In genomic region chr10:126921974-126922525, GRCh38 we compare ENCODE assay signal across 16 cellular contexts. TPM values are rescaled to one million over a fixed set of nuclear protein-coding genes. Genes with fewer than 3 reads are reported as not detected.
A peak's percentile ranks its signal among the peaks of the same experiment; 100 is the strongest.
DNase-seq lines count a peak whose midpoint lies in the region; ATAC-seq, FAIRE-seq and TF ChIP-seq lines count a peak whose summit lies in the region.
"Had no signal": no experiment of that assay in that cellular context is flagged by ENCODE, and none has a peak within 500 bp of the region (broad histone marks: within the 10 kb centered on the region; RNA-seq: fewer than 3 reads in every experiment).

No MANE protein-coding gene starts in this region.

- H3K79me2 ChIP-seq in HepG2 (ENCODE audit: insufficient read depth, low read length) = peaks cover 23% of the 10 kb centered on the region

- DNase-seq in HepG2 (ENCODE audit: low spot score) (no peak), right lobe of liver (no peak), amniotic epithelial cell (ENCODE audit: low read depth) (peak; percentile 76), fibroblast of the conjunctiva (ENCODE audit: low read depth) (peak; percentile 60), aorta (peak in 1 of 2 donors; percentile 66), body of pancreas (no peak), NCI-H446 (lab: John Stamatoyannopoulos, UW) (no peak)
- DNase-seq: AML-193; glutamatergic neuron; left cardiac atrium; NCI-H1092; NCI-H446 treated with DMSO at 0.1 percent for 48 hours; stimulated activated CD8-positive, alpha-beta memory T cell treated with anti-CD3 and anti-CD28 coated beads, Interleukin-4, amount 100 ng/mL, for 48 hours had no signal

- no peak for FAIRE-seq in HepG2 (lab: Jason Lieb, UNC)

- H3K27me3 ChIP-seq in HepG2 (ENCODE audit: control insufficient read depth in 1 of 2, insufficient read depth in 2 of 2, low read length in 2 of 2) = no peaks in the 10 kb centered on the region
- H3K27me3 ChIP-seq in right lobe of liver = no peaks in the 10 kb centered on the region
- no peaks in the 10 kb centered on the region for H3K27me3 ChIP-seq in aorta (ENCODE audit: control insufficient read depth in 1 of 2, insufficient read depth in 2 of 2, low read length in 1 of 2)
- no peaks in the 10 kb centered on the region for H3K27me3 ChIP-seq in body of pancreas
- H3K27me3 ChIP-seq: tibial artery had no signal

- CTCF ChIA-PET in HepG2 (lab: Yijun Ruan, JAX; ENCODE audit: low intra/inter-chr PET ratio, low total read pairs) = no interaction called here

- 90% methylated on average over 4 of the region's 4 CpGs for WGBS in HepG2 (ENCODE audit: low lambda C conversion rate)
- WGBS in right lobe of liver (ENCODE audit: insufficient coverage, low coverage, low lambda C conversion rate, missing lambda C conversion rate) = 54% methylated on average over 2 of the region's 4 CpGs
- 49 to 54% methylated on average over 4 of the region's 4 CpGs for WGBS in aorta, 2 donors
- 85 to 86% methylated on average over 4 of the region's 4 CpGs for WGBS in body of pancreas, 2 donors

- H2AFZ ChIP-seq in HepG2 (ENCODE audit: low read length) = no peak overlapping the region

- H3K4me1 ChIP-seq in HepG2 (ENCODE audit: insufficient read depth, low read length) (peaks cover 8% of the 10 kb centered on the region), right lobe of liver (peaks cover 0 to 22% (median 6%) of the 10 kb centered on the region in 4 donors), aorta (ENCODE audit: control insufficient read depth in 1 of 2, insufficient read depth in 2 of 2, low read length in 2 of 2) (no peaks in the 10 kb centered on the region), body of pancreas (peaks cover 17% of the 10 kb centered on the region)

- no peak overlapping the region for H3K4me3 ChIP-seq in HepG2 (replicated peaks in 1 of 3; ENCODE audit: insufficient read depth in 1 of 3, low read depth in 2 of 3, low read length in 3 of 3)
- H3K4me3 ChIP-seq in right lobe of liver = no peak overlapping the region
- H3K4me3 ChIP-seq in aorta (ENCODE audit: low read length in 2 of 2) = no peak overlapping the region
- H3K4me3 ChIP-seq in body of pancreas = no peak overlapping the region
- H3K4me3 ChIP-seq: tibial artery had no signal

- BruUV-seq in HepG2 (replicated peaks; lab: Mats Ljungman, UMichigan) = no TSS peak

- no peaks in the 10 kb centered on the region for H4K20me1 ChIP-seq in HepG2 (ENCODE audit: insufficient read depth, low read length)

- TF ChIP-seq POLR2A in HepG2 (IDR thresholded peaks at IDR 0.05; ENCODE audit: insufficient read depth in 1 of 2, low read depth in 2 of 2, low read length in 2 of 2) (no peak), right lobe of liver (IDR thresholded peaks at IDR 0.05) (no peak), body of pancreas (IDR thresholded peaks at IDR 0.05) (no peak)

- in situ Hi-C loops in HepG2 (cut with HindIII; ENCODE audit: extremely low pct_ligation_motif_present, low pct_unique_long_range_greater_than_20kb) = no loop called here

- H3K36me3 ChIP-seq in HepG2 (replicated peaks in 1 of 2; ENCODE audit: control insufficient read depth in 1 of 2, insufficient read depth in 2 of 2, low read length in 2 of 2) = peaks cover 4 to 9% of the 10 kb centered on the region in 2 experiments
- no peaks in the 10 kb centered on the region for H3K36me3 ChIP-seq in right lobe of liver
- no peaks in the 10 kb centered on the region for H3K36me3 ChIP-seq in aorta (ENCODE audit: control insufficient read depth in 1 of 2, insufficient read depth in 2 of 2, low read length in 1 of 2)
- H3K36me3 ChIP-seq in body of pancreas (replicated peaks in 1 of 2; ENCODE audit: insufficient read depth in 1 of 2, low read depth in 2 of 2) = no peaks in the 10 kb centered on the region

- no peak overlapping the region for H3K4me2 ChIP-seq in HepG2 (ENCODE audit: low read depth, low read length)

- POLR2A ChIA-PET in HepG2 (lab: Yijun Ruan, JAX) = no interaction called here

- TF ChIP-seq EP300 in HepG2 (IDR thresholded peaks at IDR 0.05; ENCODE audit: low read depth in 2 of 2, low read length in 2 of 2) (no peak), HepG2 (CRISPR knock-in tag; IDR thresholded peaks at IDR 0.05; ENCODE audit: borderline replicate concordance) (no peak)

- intact Hi-C loops in HepG2 (cut with micrococcal nuclease; ENCODE audit: unreplicated experiment) = no loop called here
- intact Hi-C loops in right lobe of liver (cut with DNase I) = no loop called here
- intact Hi-C loops in aorta (cut with DNase I) = no loop called here
- intact Hi-C loops in body of pancreas (cut with DNase I) = no loop called here

- H3K27ac ChIP-seq in HepG2 (ENCODE audit: extremely low read length, insufficient read depth, low read length) (no peak overlapping the region), right lobe of liver (no peak overlapping the region), aorta (ENCODE audit: low read depth in 1 of 2, low read length in 2 of 2) (no peak overlapping the region), body of pancreas (no peak overlapping the region)
- H3K27ac ChIP-seq: tibial artery had no signal

- no peaks in the 10 kb centered on the region for H3K9me3 ChIP-seq in HepG2 (ENCODE audit: low read length)
- H3K9me3 ChIP-seq in right lobe of liver = no peaks in the 10 kb centered on the region
- H3K9me3 ChIP-seq in aorta (ENCODE audit: control insufficient read depth, low read length) = no peaks in the 10 kb centered on the region
- H3K9me3 ChIP-seq in body of pancreas = no peaks in the 10 kb centered on the region
- H3K9me3 ChIP-seq: tibial artery had no signal

- no peak for TF ChIP-seq RAD21 in HepG2 (CRISPR knock-in tag; IDR thresholded peaks at IDR 0.05)

- ATAC-seq in HepG2 (no peak), right lobe of liver (no peak), aorta (ENCODE audit: low FRiP score) (peak; percentile 35), body of pancreas (no peak), GM21423 (IDR thresholded peaks at IDR 0.05; ENCODE audit: unreplicated experiment) (no peak)
- ATAC-seq: left cardiac atrium had no signal

- TF ChIP-seq CTCF in HepG2 (CRISPR knock-in tag; IDR thresholded peaks at IDR 0.05) = no peak
- no peak for TF ChIP-seq CTCF in right lobe of liver (IDR thresholded peaks at IDR 0.05)
- TF ChIP-seq CTCF in body of pancreas (IDR thresholded peaks at IDR 0.05) = no peak

- no peak overlapping the region for H3K9ac ChIP-seq in HepG2 (ENCODE audit: insufficient read depth, low read depth, low read length)

TF ChIP-seq in HepG2, 621 proteins besides CTCF, POLR2A, EP300 and RAD21:
- TF ChIP-seq ZFY (CRISPR knock-in tag; IDR thresholded peaks at IDR 0.05) (no peak), CHCHD3 (CRISPR knock-in tag; IDR thresholded peaks at IDR 0.05) (no peak), MXI1 (IDR thresholded peaks at IDR 0.05; ENCODE audit: borderline replicate concordance, low read depth, low read length) (no peak), CEBPB (IDR thresholded peaks at IDR 0.05; ENCODE audit: borderline replicate concordance, low read depth, low read length) (peak; percentile 6; the same call in 1 of the 2 replicates), ERF (CRISPR knock-in tag; IDR thresholded peaks at IDR 0.05) (no peak), PATZ1 (CRISPR knock-in tag; IDR thresholded peaks at IDR 0.05) (no peak)

RNA-seq across cellular contexts. Expression of gene DOCK1, which starts 16.8 kb away (rescaled TPM):
- 25.5 and 29.1 TPM in 2 replicates for total RNA-seq in HepG2 (2016; rRNA removed; fragmentation: Illumina TruSeq; extraction: Trizol)
- 22.3 and 25.5 TPM in 2 replicates for total RNA-seq in HepG2 (2016; cell fraction: cytosol; rRNA removed; fragmentation: Illumina TruSeq; extraction: Trizol; ENCODE audit: low read depth)
- total RNA-seq in HepG2 (2016; cell fraction: insoluble cytoplasmic fraction; rRNA removed; fragmentation: Illumina TruSeq; extraction: Trizol) = 23.0 and 25.1 TPM in 2 replicates
- total RNA-seq in HepG2 (2016; cell fraction: membrane; rRNA removed; fragmentation: Illumina TruSeq; extraction: Trizol) = 17.4 TPM in 2 replicates
- 46.0 and 55.5 TPM in 2 replicates for total RNA-seq in HepG2 (2016; cell fraction: nucleus; rRNA removed; fragmentation: Illumina TruSeq; extraction: Trizol)
- polyA plus RNA-seq in HepG2 (2011; rRNA removed) = 8.1 and 8.3 TPM in 2 replicates
- polyA plus RNA-seq in HepG2 (2011; cell fraction: cytosol; rRNA removed) = 6.6 and 8.0 TPM in 2 replicates
- 10.1 and 12.3 TPM in 2 replicates for polyA plus RNA-seq in HepG2 (2011; cell fraction: nucleus; rRNA removed)
- 11.9 and 14.3 TPM in 2 replicates for polyA plus RNA-seq in HepG2 (2012)
- 0.50 and 0.71 TPM in 2 replicates for polyA plus RNA-seq in HepG2 (2016; cell fraction: cytosol; fragmentation: Illumina TruSeq; extraction: Trizol; ENCODE audit: low read depth)
- polyA plus RNA-seq in HepG2 (2016; cell fraction: insoluble cytoplasmic fraction; fragmentation: Illumina TruSeq; extraction: Trizol; ENCODE audit: low read depth) = 13.8 and 18.7 TPM in 2 replicates
- polyA plus RNA-seq in HepG2 (2016; cell fraction: membrane; fragmentation: Illumina TruSeq; extraction: Trizol; ENCODE audit: low read depth) = 2.1 and 3.7 TPM in 2 replicates
- polyA plus RNA-seq in HepG2 (2016; cell fraction: nucleus; fragmentation: Illumina TruSeq; extraction: Trizol; ENCODE audit: insufficient read depth, low read depth) = 15.6 and 18.3 TPM in 2 replicates
- 18.0 and 25.9 TPM in 2 replicates for polyA minus RNA-seq in HepG2 (2011; rRNA and poly(A)+ RNA removed; ENCODE audit: low replicate concordance)
- polyA minus RNA-seq in HepG2 (2011; cell fraction: cytosol; rRNA and poly(A)+ RNA removed) = 10.6 and 15.4 TPM in 2 replicates
- polyA minus RNA-seq in HepG2 (2011; cell fraction: nucleus; rRNA and poly(A)+ RNA removed) = 47.3 and 50.0 TPM in 2 replicates
- total RNA-seq in right lobe of liver = 10 to 100 TPM; 13.8 to 17.8 (median 14.6) TPM
- 10 to 100 TPM; 64.6 to 82.6 TPM for total RNA-seq in aorta
- 10 to 100 TPM; 10.9 to 21.9 TPM for polyA plus RNA-seq in aorta
- total RNA-seq in body of pancreas = 10 to 100 TPM; 34.3 to 44.1 TPM
- total RNA-seq: OCI-LY7 had no signal

Comparison
In these comparisons a context has a peak if more than half of its experiments do, and no peak if none do; other contexts are left out.
1. DNase-seq: peak in amniotic epithelial cell (single experiment) and fibroblast of the conjunctiva (single experiment); none in HepG2 (single experiment), right lobe of liver (0 of 3), body of pancreas (0 of 4) and NCI-H446 (0 of 2).